ENCODE assay signal across 3 cellular contexts in the genomic region with DNA sequence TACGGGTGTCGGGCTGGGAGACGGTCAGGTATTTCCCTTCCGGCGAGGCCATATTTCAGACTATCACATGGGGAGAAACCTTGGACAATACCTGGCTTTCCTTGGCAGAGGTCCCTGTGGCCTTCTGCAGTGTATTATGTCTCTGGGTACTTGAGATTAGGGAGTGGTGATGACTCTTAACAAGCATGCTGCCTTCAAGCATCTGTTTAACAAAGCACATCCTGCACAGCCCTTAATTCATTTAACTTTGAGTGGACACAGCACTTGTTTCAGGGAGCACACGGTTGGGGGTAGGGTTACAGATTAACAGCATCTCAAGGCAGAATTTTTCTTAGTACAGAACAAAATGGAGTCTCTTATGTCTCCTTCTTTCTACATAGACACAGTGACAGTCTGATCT. TPM values are rescaled to one million over a fixed set of nuclear protein-coding genes. Genes with fewer than 3 reads are reported as not detected.
"Had no signal": no experiment of that assay in that cellular context is flagged by ENCODE, and none has a peak within 500 bp of the region (broad histone marks: within the 10 kb centered on the region; RNA-seq: fewer than 3 reads in every experiment).

No MANE protein-coding gene starts in this region.

RNA-seq across cellular contexts. Expression of gene PPIAL4F, which starts 36.6 kb away (rescaled TPM):
- polyA plus RNA-seq: HepG2, IMR-90, SK-N-SH had no signal
